8 cellular contexts compared by ENCODE assay signal in genomic region chrX:47560831-47561652, GRCh38.
DNase-seq lines count a peak whose midpoint lies in the region; ATAC-seq lines count a peak whose summit lies in the region.

TSS of gene ARAF (plus strand) at chrX:47561205. CDS start at chrX:47562968, 1,763 bp downstream.

- H3K9me3 ChIP-seq in BLaER1 treated with 17β-estradiol and CSF1 and Interleukin-3, amounts not matched to agents 10 nM and 100 nM (replicated peaks in 1 of 11): peaks cover 0 to 11% (median 0%) of the 10 kb centered on the region in 11 experiments; a peak in 2 of 22 replicates

- ATAC-seq in GM19351 (IDR thresholded peaks at IDR 0.05; ENCODE audit: unreplicated experiment) (peak; percentile 92), HG03521 (IDR thresholded peaks at IDR 0.05; ENCODE audit: unreplicated experiment) (peak; percentile 89)

- peak within 1 kb of the TSS; percentile 87 to 94 (median 89) for H3K27ac ChIP-seq in BLaER1 treated with 17β-estradiol and CSF1 and Interleukin-3, amounts not matched to agents 10 nM and 100 nM

- peaks cover 11 to 51% (median 29%) of the 10 kb centered on the region in 11 experiments; a peak in 19 of 22 replicates for H3K27me3 ChIP-seq in BLaER1 treated with 17β-estradiol and CSF1 and Interleukin-3, amounts not matched to agents 10 nM and 100 nM

- peak within 1 kb of the TSS; percentile 84 to 91 (median 88) for H3K9ac ChIP-seq in BLaER1 treated with 17β-estradiol and CSF1 and Interleukin-3, amounts not matched to agents 10 nM and 100 nM

- peak within 1 kb of the TSS; percentile 67 to 85 (median 77) for H3K4me2 ChIP-seq in BLaER1 treated with 17β-estradiol and CSF1 and Interleukin-3, amounts not matched to agents 10 nM and 100 nM

- peaks cover 17 to 44% (median 36%) of the 10 kb centered on the region in 10 experiments for H3K4me1 ChIP-seq in BLaER1 treated with 17β-estradiol and CSF1 and Interleukin-3, amounts not matched to agents 10 nM and 100 nM

- DNase-seq in NCI-H748 (lab: John Stamatoyannopoulos, UW; ENCODE audit: unreplicated experiment) (peak; percentile 98), cortex of kidney (lab: John Stamatoyannopoulos, UW) (peak; percentile 27), left kidney (ENCODE audit: low read depth, low spot score) (peak; percentile 100)
- peak; percentile 91 for DNase-seq in activated CD4-positive, alpha-beta T cell treated with anti-CD3 and anti-CD28 coated beads, Interleukin-2, amount 50 U/mL, for 1 hour
- peak; percentile 92 to 94 for DNase-seq in stimulated activated CD4-positive, alpha-beta T cell treated with anti-CD3 and anti-CD28 coated beads, Interleukin-2, amount 100 ng/mL, for 24 hours

- peaks cover 3 to 40% (median 20%) of the 10 kb centered on the region in 11 experiments; a peak in 17 of 22 replicates for H4K20me1 ChIP-seq in BLaER1 treated with 17β-estradiol and CSF1 and Interleukin-3, amounts not matched to agents 10 nM and 100 nM

- H3K36me3 ChIP-seq in BLaER1 treated with 17β-estradiol and CSF1 and Interleukin-3, amounts not matched to agents 10 nM and 100 nM: peaks cover 0 to 27% (median 16%) of the 10 kb centered on the region in 11 experiments; a peak in 16 of 22 replicates

- peak within 1 kb of the TSS; percentile 55 to 76 (median 71) for H3K4me3 ChIP-seq in BLaER1 treated with 17β-estradiol and CSF1 and Interleukin-3, amounts not matched to agents 10 nM and 100 nM

Comparison
In these comparisons a context has a peak if more than half of its experiments do, and no peak if none do; other contexts are left out.
1. Peak in every context shown above with its lines: DNase-seq, ATAC-seq, H3K4me3 ChIP-seq and H3K27ac ChIP-seq.
2. DNase-seq: peak in every context shown above with its lines; median percentile 100 in left kidney; 98 in NCI-H748; 93 in stimulated activated CD4-positive, alpha-beta T cell treated with anti-CD3 and anti-CD28 coated beads, Interleukin-2, amount 100 ng/mL, for 24 hours; 91 in activated CD4-positive, alpha-beta T cell treated with anti-CD3 and anti-CD28 coated beads, Interleukin-2, amount 50 U/mL, for 1 hour; 27 in cortex of kidney.